Comparison of ENCODE assay signal across 15 cellular contexts in genomic region chr14:70097576-70098256, GRCh38.
DNase-seq lines count a peak whose midpoint lies in the region; ATAC-seq lines count a peak whose summit lies in the region.
"Had no signal": no experiment of that assay in that cellular context is flagged by ENCODE, and none has a peak within 500 bp of the region (broad histone marks: within the 10 kb centered on the region; RNA-seq: fewer than 3 reads in every experiment).

No MANE protein-coding gene starts in this region.

- ATAC-seq in GM18511 (IDR thresholded peaks at IDR 0.05; ENCODE audit: unreplicated experiment) (no peak), GM21529 (IDR thresholded peaks at IDR 0.05; ENCODE audit: unreplicated experiment) (no peak)
- ATAC-seq: sciatic nerve had no signal

- DNase-seq in DMS79 (lab: John Stamatoyannopoulos, UW) (peak; percentile 99), NCI-H1694 (lab: John Stamatoyannopoulos, UW) (peak; percentile 50), NCI-H748 (lab: John Stamatoyannopoulos, UW; ENCODE audit: unreplicated experiment) (peak; percentile 85), myocyte (ENCODE audit: low read depth) (peak; percentile 60), OCI-M2 (lab: John Stamatoyannopoulos, UW; ENCODE audit: unreplicated experiment) (no peak)
- no peak for DNase-seq in activated CD4-positive, alpha-beta T cell treated with anti-CD3 and anti-CD28 coated beads, Interleukin-2, amount 50 U/mL, for 48 hours
- DNase-seq: activated CD4-positive, alpha-beta memory T cell treated with anti-CD3 and anti-CD28 coated beads, Interleukin-2, amount 10 ng/mL, durations not matched to agents 7 days and 5 days; activated naive CD8-positive, alpha-beta T cell treated with anti-CD3 and anti-CD28 coated beads for 36 hours; activated T-cell treated with anti-CD3 and anti-CD28 coated beads, Interleukin-2, amount 50 U/mL, for 48 hours; Calu3; esophagus squamous epithelium; stimulated activated CD4-positive, alpha-beta T cell treated with anti-CD3 and anti-CD28 coated beads, Interleukin-1b, Interleukin-23, amount 100 ng/mL, for 48 hours had no signal

Comparison
In these comparisons a context has a peak if more than half of its experiments do, and no peak if none do; other contexts are left out.
1. DNase-seq: peak in DMS79 (single experiment), NCI-H1694 (single experiment), NCI-H748 (single experiment) and myocyte (single experiment); none in activated CD4-positive, alpha-beta T cell treated with anti-CD3 and anti-CD28 coated beads, Interleukin-2, amount 50 U/mL, for 48 hours (0 of 2) and OCI-M2 (single experiment).